ENCODE assay signal across 18 cellular contexts in the genomic region with DNA sequence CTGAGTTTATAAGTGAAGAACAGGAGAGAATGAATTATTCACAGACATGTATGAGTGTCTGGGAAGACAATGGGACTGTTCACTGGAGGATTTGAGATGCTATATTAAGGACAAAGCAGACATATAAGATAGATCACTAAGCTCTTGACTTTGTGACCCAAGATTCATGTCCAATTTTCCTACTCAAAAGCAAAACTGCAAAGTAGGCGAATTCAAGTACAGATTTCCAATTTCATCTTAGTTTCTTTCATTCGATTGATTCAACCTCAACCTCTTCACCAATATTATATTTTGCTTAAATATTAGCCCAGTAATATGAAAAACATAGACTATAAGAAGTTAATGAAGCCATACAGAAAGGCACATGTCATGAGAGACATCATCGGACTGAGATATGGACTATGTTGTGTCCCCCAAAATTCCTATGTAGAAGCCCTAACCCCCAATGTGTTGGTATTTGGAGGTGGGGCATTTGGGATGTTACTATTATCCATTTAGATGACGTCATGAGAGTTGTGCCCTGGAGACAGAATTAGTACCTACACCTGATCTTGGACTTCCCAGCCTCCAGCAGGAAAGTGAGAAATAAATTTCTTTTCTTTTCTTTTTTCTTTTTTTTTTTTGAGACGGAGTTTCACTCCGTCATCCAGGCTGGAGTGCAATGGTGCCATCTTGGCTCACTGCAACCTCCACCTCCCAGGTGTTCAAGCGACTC.
A peak's percentile ranks its signal among the peaks of the same experiment; 100 is the strongest.
DNase-seq lines count a peak whose midpoint lies in the region; ATAC-seq, FAIRE-seq and TF ChIP-seq lines count a peak whose summit lies in the region.
"Had no signal": no experiment of that assay in that cellular context is flagged by ENCODE, and none has a peak within 500 bp of the region (broad histone marks: within the 10 kb centered on the region; RNA-seq: fewer than 3 reads in every experiment).

No MANE protein-coding gene starts in this region.

- H2BK20ac ChIP-seq in IMR-90 (ENCODE audit: low read depth, low read length) = no peak overlapping the region

- TF ChIP-seq POLR2A in A549 (IDR thresholded peaks at IDR 0.05; ENCODE audit: low read length) (no peak), IMR-90 (IDR thresholded peaks at IDR 0.05; ENCODE audit: low read depth, low read length) (no peak)

- H4K8ac ChIP-seq in IMR-90 (ENCODE audit: low read depth in 2 of 2, low read length in 2 of 2) = no peak overlapping the region
- H4K8ac ChIP-seq in mesenchymal stem cell (ENCODE audit: low read length) = no peak overlapping the region

- CTCF ChIA-PET in A549 (lab: Yijun Ruan, JAX) (no interaction called here), IMR-90 (lab: Yijun Ruan, JAX) (no interaction called here), MCF 10A (lab: Yijun Ruan, JAX) (no interaction called here)

- H3K36me3 ChIP-seq in IMR-90 (ENCODE audit: control insufficient read depth, insufficient read depth, low read length) (no peaks in the 10 kb centered on the region), astrocyte (ENCODE audit: insufficient read depth, low read length) (no peaks in the 10 kb centered on the region), mesenchymal stem cell (ENCODE audit: control insufficient read depth in 1 of 2, insufficient read depth in 2 of 2, low read depth in 1 of 2, low read length in 2 of 2) (no peaks in the 10 kb centered on the region)
- H3K36me3 ChIP-seq: BLaER1 treated with 17β-estradiol and CSF1 and Interleukin-3, amounts not matched to agents 10 nM and 100 nM; HAP-1 had no signal

- H3K36me3 Mint-ChIP-seq in astrocyte (ENCODE audit: low read depth, unreplicated experiment) (no peaks in the 10 kb centered on the region), MCF 10A (ENCODE audit: insufficient read depth, unreplicated experiment) (peaks cover 6% of the 10 kb centered on the region)
- H3K36me3 Mint-ChIP-seq: CD4-positive, CD25-positive, alpha-beta regulatory T cell had no signal

- H3K9me3 ChIP-seq in A549 (no peaks in the 10 kb centered on the region), IMR-90 (ENCODE audit: control insufficient read depth, insufficient read depth, low read length) (no peaks in the 10 kb centered on the region), astrocyte (ENCODE audit: insufficient read depth, low read depth, low read length) (no peaks in the 10 kb centered on the region), mesenchymal stem cell (ENCODE audit: control insufficient read depth, low read length) (no peaks in the 10 kb centered on the region)
- H3K9me3 ChIP-seq: BLaER1 treated with 17β-estradiol and CSF1 and Interleukin-3, amounts not matched to agents 10 nM and 100 nM had no signal

- DNase-seq in A549 (ENCODE audit: low read depth in 1 of 2, low spot score in 1 of 2) (no peak), IMR-90 (no peak), astrocyte (ENCODE audit: low read depth) (no peak), foreskin melanocyte (peak; percentile 56), MCF 10A (ENCODE audit: unreplicated experiment) (no peak), mesenchymal stem cell (no peak)
- DNase-seq: 8988T; CD4-positive, CD25-positive, alpha-beta regulatory T cell; DMS153; DMS79; GDM1; GM23248; HFFc6 had no signal

- FAIRE-seq in A549 (lab: Jason Lieb, UNC) (no peak), astrocyte (lab: Jason Lieb, UNC) (peak; percentile 47)

- H3K56ac ChIP-seq in IMR-90 (ENCODE audit: extremely low read depth, insufficient read depth, low read length) = no peak overlapping the region

- TF ChIP-seq CTCF in A549 (IDR thresholded peaks at IDR 0.05) = no peak
- no peak for TF ChIP-seq CTCF in IMR-90 (conservative IDR thresholded peaks at IDR 0.05; ENCODE audit: low read depth, low read length)
- no peak for TF ChIP-seq CTCF in astrocyte (IDR thresholded peaks at IDR 0.05; ENCODE audit: insufficient read depth, low read depth, low read length)
- TF ChIP-seq CTCF in MCF 10A (IDR thresholded peaks at IDR 0.05; ENCODE audit: unreplicated experiment) = no peak

- H4K91ac ChIP-seq in IMR-90 (ENCODE audit: insufficient read depth, low read depth, low read length) (no peak overlapping the region), mesenchymal stem cell (ENCODE audit: low read length) (no peak overlapping the region)

- H3K4me1 Mint-ChIP-seq in astrocyte (ENCODE audit: low read depth, unreplicated experiment) (peaks cover 35% of the 10 kb centered on the region), MCF 10A (ENCODE audit: insufficient read depth, unreplicated experiment) (no peaks in the 10 kb centered on the region)
- H3K4me1 Mint-ChIP-seq: B cell had no signal

- H3K79me1 ChIP-seq in IMR-90 (ENCODE audit: low read depth in 1 of 2, low read length in 2 of 2) (no peaks in the 10 kb centered on the region), mesenchymal stem cell (replicated peaks; ENCODE audit: low read length, poor library complexity, severe bottlenecking) (no peaks in the 10 kb centered on the region)

- H3K23ac ChIP-seq in IMR-90 (ENCODE audit: low read depth, low read length) (no peak overlapping the region), mesenchymal stem cell (ENCODE audit: low read length in 2 of 2) (no peak overlapping the region)

- intact Hi-C loops in IMR-90 (cut with micrococcal nuclease) (no loop called here), MCF 10A (cut with micrococcal nuclease) (no loop called here)

- ATAC-seq in A549 (no peak), IMR-90 (ENCODE audit: low read depth) (no peak), GM21529 (IDR thresholded peaks at IDR 0.05; ENCODE audit: unreplicated experiment) (no peak), HG03039 (IDR thresholded peaks at IDR 0.05; ENCODE audit: unreplicated experiment) (no peak)

- H2BK120ac ChIP-seq in IMR-90 (ENCODE audit: low read depth, low read length) = no peak overlapping the region
- no peak overlapping the region for H2BK120ac ChIP-seq in mesenchymal stem cell (ENCODE audit: low read depth, low read length)

- no peak overlapping the region for H3K4me3 Mint-ChIP-seq in astrocyte (ENCODE audit: unreplicated experiment)
- H3K4me3 Mint-ChIP-seq in MCF 10A (ENCODE audit: unreplicated experiment) = no peak overlapping the region
- H3K4me3 Mint-ChIP-seq: B cell; CD4-positive, CD25-positive, alpha-beta regulatory T cell; HFFc6 had no signal

- 0 out of 3 replicates have a peak, but pooled peaks cover 5% of the 10 kb centered on the region for H3K4me1 ChIP-seq in A549
- H3K4me1 ChIP-seq in IMR-90 (ENCODE audit: control insufficient read depth, insufficient read depth, low read length) = peaks cover 7% of the 10 kb centered on the region
- peaks cover 13% of the 10 kb centered on the region for H3K4me1 ChIP-seq in astrocyte (ENCODE audit: insufficient read depth, low read length)
- H3K4me1 ChIP-seq in mesenchymal stem cell (ENCODE audit: control insufficient read depth, insufficient read depth, low read depth, low read length) = peaks cover 4% of the 10 kb centered on the region
- H3K4me1 ChIP-seq: BLaER1 treated with 17β-estradiol and CSF1 and Interleukin-3, amounts not matched to agents 10 nM and 100 nM; HAP-1 had no signal

- peaks cover 5% of the 10 kb centered on the region; the same call in 1 of the 2 replicates for H3K9me1 ChIP-seq in IMR-90 (ENCODE audit: insufficient read depth, low read length)

- H3K9me3 Mint-ChIP-seq in astrocyte (ENCODE audit: unreplicated experiment) (peaks cover 6% of the 10 kb centered on the region), MCF 10A (ENCODE audit: unreplicated experiment) (peaks cover 5% of the 10 kb centered on the region)
- H3K9me3 Mint-ChIP-seq: HFFc6 had no signal

- in situ Hi-C loops in IMR-90 (cut with MboI; ENCODE audit: low sequenced_read_pairs) = no loop called here

- dilution Hi-C loops in IMR-90 (cut with HindIII; ENCODE audit: low sequenced_read_pairs, unreplicated experiment) = no loop called here

- 84% methylated on average over 7 of the region's 7 CpGs for WGBS in A549 (ENCODE audit: missing lambda C conversion rate)
- WGBS in IMR-90 (ENCODE audit: extremely low coverage in 2 of 2, insufficient read length in 1 of 2), 2 experiments = 100% methylated on average over 1 of the region's 7 CpGs; no CpG with 5 or more reads in 1 of the 2 experiments
- WGBS in mesenchymal stem cell = 100% methylated on average over 6 of the region's 7 CpGs

- H4K5ac ChIP-seq in IMR-90 (ENCODE audit: low read depth, low read length) = no peak overlapping the region

- H2BK5ac ChIP-seq in IMR-90 (ENCODE audit: low read depth, low read length, poor library complexity, severe bottlenecking) (no peak overlapping the region), mesenchymal stem cell (ENCODE audit: low read depth, low read length, poor library complexity, severe bottlenecking) (no peak overlapping the region)

- H2AK9ac ChIP-seq in IMR-90 (replicated peaks; ENCODE audit: low read depth, low read length, poor library complexity) = no peak overlapping the region

- H3K27ac ChIP-seq in A549 = no peak overlapping the region
- no peak overlapping the region for H3K27ac ChIP-seq in IMR-90 (ENCODE audit: insufficient read depth, low read length)
- no peak overlapping the region for H3K27ac ChIP-seq in astrocyte (ENCODE audit: low read depth, low read length)
- no peak overlapping the region for H3K27ac ChIP-seq in mesenchymal stem cell (ENCODE audit: low read length, poor library complexity, severe bottlenecking)
- H3K27ac ChIP-seq: BLaER1 treated with 17β-estradiol and CSF1 and Interleukin-3, amounts not matched to agents 10 nM and 100 nM; GM23248 had no signal

- H3K4me2 ChIP-seq in A549 (no peak overlapping the region), IMR-90 (ENCODE audit: low read depth, low read length) (no peak overlapping the region), astrocyte (ENCODE audit: low read length) (no peak overlapping the region), mesenchymal stem cell (ENCODE audit: low read length, poor library complexity, severe bottlenecking) (no peak overlapping the region)
- H3K4me2 ChIP-seq: BLaER1 treated with 17β-estradiol and CSF1 and Interleukin-3, amounts not matched to agents 10 nM and 100 nM had no signal

- H3K4ac ChIP-seq in IMR-90 (ENCODE audit: low read depth, low read length) (no peak overlapping the region), mesenchymal stem cell (ENCODE audit: low read depth in 1 of 2, low read length in 2 of 2) (no peak overlapping the region)

- no peak overlapping the region for H2BK12ac ChIP-seq in mesenchymal stem cell (ENCODE audit: low read length in 2 of 2)

- BruUV-seq in IMR-90 (replicated peaks; lab: Mats Ljungman, UMichigan) (no TSS peak), MCF 10A (replicated peaks; lab: Mats Ljungman, UMichigan) (no TSS peak)

- H3K27me3 Mint-ChIP-seq in astrocyte (ENCODE audit: low read depth, unreplicated experiment) (no peaks in the 10 kb centered on the region), MCF 10A (ENCODE audit: insufficient read depth, unreplicated experiment) (no peaks in the 10 kb centered on the region)

- no peak overlapping the region for H2AFZ ChIP-seq in IMR-90 (replicated peaks; ENCODE audit: low read length, poor library complexity)
- no peak overlapping the region for H2AFZ ChIP-seq in astrocyte (ENCODE audit: low read depth, low read length)
- H2AFZ ChIP-seq in mesenchymal stem cell (ENCODE audit: low read depth, low read length) = no peak overlapping the region
- H2AFZ ChIP-seq: GM23248 had no signal

- H2AK5ac ChIP-seq in IMR-90 (ENCODE audit: low read depth, low read length) (no peak overlapping the region), mesenchymal stem cell (ENCODE audit: low read length, severe bottlenecking) (no peak overlapping the region)

- no peak overlapping the region for H3K27ac Mint-ChIP-seq in astrocyte (ENCODE audit: unreplicated experiment)
- H3K27ac Mint-ChIP-seq in MCF 10A (ENCODE audit: low read depth, unreplicated experiment) = no peak overlapping the region
- H3K27ac Mint-ChIP-seq: B cell; CD4-positive, CD25-positive, alpha-beta regulatory T cell; HFFc6 had no signal

- H3K18ac ChIP-seq in IMR-90 (ENCODE audit: low read depth, low read length) (no peak overlapping the region), mesenchymal stem cell (ENCODE audit: low read depth in 1 of 2, low read length in 2 of 2) (no peak overlapping the region)

- TF ChIP-seq RAD21 in A549 (conservative IDR thresholded peaks at IDR 0.05 in 1 of 2, IDR thresholded peaks at IDR 0.05 in 1 of 2) = no peak
- TF ChIP-seq RAD21 in IMR-90 (IDR thresholded peaks at IDR 0.05; ENCODE audit: low read length) = no peak

- H3K4me3 ChIP-seq in A549 (no peak overlapping the region), IMR-90 (ENCODE audit: insufficient read depth, low read depth, low read length) (no peak overlapping the region), astrocyte (ENCODE audit: insufficient read depth, low read depth, low read length) (no peak overlapping the region), mesenchymal stem cell (ENCODE audit: insufficient read depth in 1 of 2, low read depth in 1 of 2, low read length in 2 of 2) (no peak overlapping the region)
- H3K4me3 ChIP-seq: BLaER1 treated with 17β-estradiol and CSF1 and Interleukin-3, amounts not matched to agents 10 nM and 100 nM; GM23248; HAP-1 had no signal

- POLR2A ChIA-PET in A549 (lab: Yijun Ruan, JAX) = no interaction called here
- POLR2A ChIA-PET in IMR-90 (lab: Charles Lee; ENCODE audit: unreplicated experiment) = interaction anchor here (0.6 kb wide), 1 partner anchor 191 kb away, joined by 11 read pairs; no protein-coding TSS in a partner anchor
- POLR2A ChIA-PET in MCF 10A (lab: Yijun Ruan, JAX) = interaction anchor here (0.7 to 1.1 kb wide), 2 partner anchors 13 to 128 kb away, joined by 3 read pairs; no protein-coding TSS in a partner anchor

- H3K14ac ChIP-seq in IMR-90 (replicated peaks; ENCODE audit: low read depth, low read length) (no peak overlapping the region), mesenchymal stem cell (ENCODE audit: low read length in 2 of 2) (no peak overlapping the region)

- H3K27me3 ChIP-seq in IMR-90 (ENCODE audit: control insufficient read depth, insufficient read depth, low read length) = no peaks in the 10 kb centered on the region
- H3K27me3 ChIP-seq in astrocyte (ENCODE audit: insufficient read depth, low read length) = no peaks in the 10 kb centered on the region
- no peaks in the 10 kb centered on the region for H3K27me3 ChIP-seq in mesenchymal stem cell (ENCODE audit: control insufficient read depth in 1 of 2, insufficient read depth in 1 of 2, low read length in 2 of 2)
- H3K27me3 ChIP-seq: BLaER1 treated with 17β-estradiol and CSF1 and Interleukin-3, amounts not matched to agents 10 nM and 100 nM had no signal

- H2BK15ac ChIP-seq in IMR-90 (ENCODE audit: low read depth, low read length) (no peak overlapping the region), mesenchymal stem cell (ENCODE audit: low read depth, poor library complexity, severe bottlenecking) (no peak overlapping the region)

- no peak for TF ChIP-seq EP300 in A549 (IDR thresholded peaks at IDR 0.05)

- H4K20me1 ChIP-seq in IMR-90 (ENCODE audit: insufficient read depth, low read length) (no peaks in the 10 kb centered on the region), astrocyte (ENCODE audit: insufficient read depth, low read length) (no peaks in the 10 kb centered on the region)
- H4K20me1 ChIP-seq: BLaER1 treated with 17β-estradiol and CSF1 and Interleukin-3, amounts not matched to agents 10 nM and 100 nM had no signal

- H3K9ac ChIP-seq in IMR-90 (ENCODE audit: low read depth, low read length) (no peak overlapping the region), astrocyte (ENCODE audit: low read length) (no peak overlapping the region), mesenchymal stem cell (ENCODE audit: low read length) (no peak overlapping the region)
- H3K9ac ChIP-seq: BLaER1 treated with 17β-estradiol and CSF1 and Interleukin-3, amounts not matched to agents 10 nM and 100 nM; GM23248 had no signal

- no peaks in the 10 kb centered on the region for H3K79me2 ChIP-seq in astrocyte (ENCODE audit: insufficient read depth, low read length)
